ENCODE assay signal across 21 cellular contexts in the genomic region with DNA sequence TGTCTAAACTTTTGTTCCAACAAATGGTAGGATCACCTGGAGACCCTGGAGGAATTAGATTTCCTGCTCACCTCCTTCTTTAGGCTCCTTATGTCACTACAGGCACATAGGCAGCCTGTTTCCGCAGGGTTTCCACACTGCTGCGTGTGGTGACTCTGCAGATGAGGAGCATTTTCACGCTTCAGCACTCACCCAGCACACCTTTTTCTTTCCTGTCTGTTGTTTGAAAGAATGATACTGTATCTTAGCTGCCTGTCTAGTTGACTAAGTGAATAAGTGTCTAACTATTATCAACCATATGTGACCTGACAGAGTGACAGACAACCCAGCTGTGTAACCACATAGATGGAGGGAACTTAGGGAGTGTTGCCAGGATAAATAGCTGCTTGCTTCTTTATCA. TPM values are rescaled to one million over a fixed set of nuclear protein-coding genes. Genes with fewer than 3 reads are reported as not detected.
DNase-seq lines count a peak whose midpoint lies in the region; ATAC-seq and TF ChIP-seq lines count a peak whose summit lies in the region.
"Had no signal": no experiment of that assay in that cellular context is flagged by ENCODE, and none has a peak within 500 bp of the region (broad histone marks: within the 10 kb centered on the region; RNA-seq: fewer than 3 reads in every experiment).

No MANE protein-coding gene starts in this region.

- H3K4me1 Mint-ChIP-seq in activated T-helper 1 cell treated with anti-CD3 and anti-CD28 coated beads, Interleukin-12 subunit alpha, Interleukin-12 subunit beta, Interleukin-2, Interleukin-4 antibody, amounts not matched to agents 30 ng/mL and 10 ng/mL and 1 ng/mL, durations not matched to agents 14 hours and 24 hours and 36 hours (ENCODE audit: low read depth): no peaks in the 10 kb centered on the region
- no peaks in the 10 kb centered on the region for H3K4me1 Mint-ChIP-seq in activated CD8-positive, alpha-beta memory T cell treated with anti-CD3 and anti-CD28 coated beads, Interleukin-2, amount 10 ng/mL, durations not matched to agents 7 days and 5 days
- H3K4me1 Mint-ChIP-seq: CD14-positive monocyte; CD8-positive, alpha-beta memory T cell had no signal

- peaks cover 73% of the 10 kb centered on the region for H3K9me3 Mint-ChIP-seq in activated T-helper 1 cell treated with anti-CD3 and anti-CD28 coated beads, Interleukin-12 subunit alpha, Interleukin-12 subunit beta, Interleukin-2, Interleukin-4 antibody, amounts not matched to agents 30 ng/mL and 10 ng/mL and 1 ng/mL, durations not matched to agents 14 hours and 24 hours and 36 hours
- peaks cover 58% of the 10 kb centered on the region for H3K9me3 Mint-ChIP-seq in activated CD8-positive, alpha-beta memory T cell treated with anti-CD3 and anti-CD28 coated beads, Interleukin-2, amount 10 ng/mL, durations not matched to agents 7 days and 5 days (ENCODE audit: low read depth)

- H3K4me3 ChIP-seq in adipocyte (ENCODE audit: low read length): peak overlapping the region; percentile 18
- H3K4me3 ChIP-seq: A549; BLaER1 treated with 17β-estradiol and CSF1 and Interleukin-3, amounts not matched to agents 10 nM and 100 nM; HAP-1 had no signal

- no peak overlapping the region for H3K27ac Mint-ChIP-seq in activated T-helper 1 cell treated with anti-CD3 and anti-CD28 coated beads, Interleukin-12 subunit alpha, Interleukin-12 subunit beta, Interleukin-2, Interleukin-4 antibody, amounts not matched to agents 30 ng/mL and 10 ng/mL and 1 ng/mL, durations not matched to agents 14 hours and 24 hours and 36 hours
- no peak overlapping the region for H3K27ac Mint-ChIP-seq in activated CD8-positive, alpha-beta memory T cell treated with anti-CD3 and anti-CD28 coated beads, Interleukin-2, amount 10 ng/mL, durations not matched to agents 7 days and 5 days
- H3K27ac Mint-ChIP-seq: CD14-positive monocyte; CD4-positive, alpha-beta T cell; CD8-positive, alpha-beta memory T cell had no signal

- no peaks in the 10 kb centered on the region for H3K27me3 ChIP-seq in adipocyte (replicated peaks; ENCODE audit: control insufficient read depth, insufficient read depth, low read length)
- H3K27me3 ChIP-seq: BE2C; BLaER1 treated with 17β-estradiol and CSF1 and Interleukin-3, amounts not matched to agents 10 nM and 100 nM had no signal

- H3K4me3 Mint-ChIP-seq in activated T-helper 1 cell treated with anti-CD3 and anti-CD28 coated beads, Interleukin-12 subunit alpha, Interleukin-12 subunit beta, Interleukin-2, Interleukin-4 antibody, amounts not matched to agents 30 ng/mL and 10 ng/mL and 1 ng/mL, durations not matched to agents 14 hours and 24 hours and 36 hours: no peak overlapping the region
- H3K4me3 Mint-ChIP-seq in activated CD8-positive, alpha-beta memory T cell treated with anti-CD3 and anti-CD28 coated beads, Interleukin-2, amount 10 ng/mL, durations not matched to agents 7 days and 5 days: no peak overlapping the region
- H3K4me3 Mint-ChIP-seq: CD14-positive monocyte; CD4-positive, alpha-beta T cell; CD8-positive, alpha-beta memory T cell had no signal

- H3K9me3 ChIP-seq in adipocyte (ENCODE audit: control insufficient read depth, low read length): peaks cover 97% of the 10 kb centered on the region

- intact Hi-C loops in activated T-helper 1 cell treated with anti-CD3 and anti-CD28 coated beads, Interleukin-12 subunit alpha, Interleukin-12 subunit beta, Interleukin-2, Interleukin-4 antibody, amounts not matched to agents 30 ng/mL and 10 ng/mL and 1 ng/mL, durations not matched to agents 14 hours and 24 hours and 36 hours (cut with micrococcal nuclease): no loop called here

- no peak overlapping the region for H3K9ac ChIP-seq in adipocyte (ENCODE audit: low read length)
- H3K9ac ChIP-seq: BLaER1 treated with 17β-estradiol and CSF1 and Interleukin-3, amounts not matched to agents 10 nM and 100 nM had no signal

- POLR2A ChIA-PET in HEK293T (lab: Yijun Ruan, JAX): no interaction called here

- no peaks in the 10 kb centered on the region for H3K36me3 ChIP-seq in adipocyte (ENCODE audit: control insufficient read depth, insufficient read depth, low read length, severe bottlenecking)
- H3K36me3 ChIP-seq: BE2C, HAP-1 had no signal

- in situ Hi-C loops in Caki2 (cut with HindIII; ENCODE audit: low pct_unique_long_range_greater_than_20kb, low sequenced_read_pairs): no loop called here

- peaks cover 1% of the 10 kb centered on the region for H3K36me3 Mint-ChIP-seq in activated T-helper 1 cell treated with anti-CD3 and anti-CD28 coated beads, Interleukin-12 subunit alpha, Interleukin-12 subunit beta, Interleukin-2, Interleukin-4 antibody, amounts not matched to agents 30 ng/mL and 10 ng/mL and 1 ng/mL, durations not matched to agents 14 hours and 24 hours and 36 hours (ENCODE audit: low read depth)
- H3K36me3 Mint-ChIP-seq in activated CD8-positive, alpha-beta memory T cell treated with anti-CD3 and anti-CD28 coated beads, Interleukin-2, amount 10 ng/mL, durations not matched to agents 7 days and 5 days: peaks cover 10% of the 10 kb centered on the region
- H3K36me3 Mint-ChIP-seq: CD14-positive monocyte had no signal

- H3K4me1 ChIP-seq in adipocyte (ENCODE audit: control insufficient read depth, insufficient read depth, low read length): no peaks in the 10 kb centered on the region
- H3K4me1 ChIP-seq: A549; BE2C; BLaER1 treated with 17β-estradiol and CSF1 and Interleukin-3, amounts not matched to agents 10 nM and 100 nM; HAP-1 had no signal

- DNase-seq in Caki2 (ENCODE audit: low read depth) (peak; percentile 9), adipocyte (ENCODE audit: low read depth) (no peak), kidney tubule cell (ENCODE audit: low spot score) (peak; percentile 54), HEK293T (ENCODE audit: extremely low spot score) (no peak)
- DNase-seq in activated T-helper 1 cell treated with anti-CD3 and anti-CD28 coated beads, Interleukin-12 subunit alpha, Interleukin-12 subunit beta, Interleukin-2, Interleukin-4 antibody, amounts not matched to agents 30 ng/mL and 10 ng/mL and 1 ng/mL, durations not matched to agents 14 hours and 24 hours and 36 hours (ENCODE audit: low spot score): no peak
- DNase-seq in activated CD8-positive, alpha-beta memory T cell treated with anti-CD3 and anti-CD28 coated beads, Interleukin-2, amount 10 ng/mL, durations not matched to agents 7 days and 5 days: no peak
- DNase-seq: 8988T; ACHN; AML-193; BE2C; Calu3; CD4-positive, alpha-beta T cell; CD8-positive, alpha-beta memory T cell; DMS53; DMS79 treated with DMSO at 0.1 percent for 48 hours; GF-D8; GOT3 had no signal

- H3K27me3 Mint-ChIP-seq in activated T-helper 1 cell treated with anti-CD3 and anti-CD28 coated beads, Interleukin-12 subunit alpha, Interleukin-12 subunit beta, Interleukin-2, Interleukin-4 antibody, amounts not matched to agents 30 ng/mL and 10 ng/mL and 1 ng/mL, durations not matched to agents 14 hours and 24 hours and 36 hours (ENCODE audit: insufficient read depth): no peaks in the 10 kb centered on the region
- no peaks in the 10 kb centered on the region for H3K27me3 Mint-ChIP-seq in activated CD8-positive, alpha-beta memory T cell treated with anti-CD3 and anti-CD28 coated beads, Interleukin-2, amount 10 ng/mL, durations not matched to agents 7 days and 5 days
- H3K27me3 Mint-ChIP-seq: CD4-positive, alpha-beta T cell had no signal

- CTCF ChIA-PET in activated CD8-positive, alpha-beta memory T cell treated with anti-CD3 and anti-CD28 coated beads, Interleukin-2, amount 10 ng/mL, durations not matched to agents 7 days and 5 days (lab: Charles Lee): no interaction called here
- CTCF ChIA-PET in HEK293T (lab: Yijun Ruan, JAX): no interaction called here

- no peak for ATAC-seq in activated CD8-positive, alpha-beta memory T cell treated with anti-CD3 and anti-CD28 coated beads, Interleukin-2, amount 10 ng/mL, durations not matched to agents 7 days and 5 days
- ATAC-seq: A549 had no signal

TF ChIP-seq in HEK293T, 16 proteins besides CTCF, POLR2A, EP300 and RAD21:
- TF ChIP-seq HDGF (IDR thresholded peaks at IDR 0.05; ENCODE audit: borderline replicate concordance) (no peak), CTBP1 (IDR thresholded peaks at IDR 0.05; ENCODE audit: borderline replicate concordance) (no peak), SUZ12 (IDR thresholded peaks at IDR 0.05) (no peak), NFRKB (IDR thresholded peaks at IDR 0.05) (no peak), FOXA1 (IDR thresholded peaks at IDR 0.05) (no peak), BHLHE40 (IDR thresholded peaks at IDR 0.05; ENCODE audit: borderline replicate concordance) (no peak), SP1 (IDR thresholded peaks at IDR 0.05) (no peak), ARNT (IDR thresholded peaks at IDR 0.05) (no peak), ZNF384 (IDR thresholded peaks at IDR 0.05) (no peak), FOXM1 (IDR thresholded peaks at IDR 0.05; ENCODE audit: borderline replicate concordance) (no peak), ELF4 (IDR thresholded peaks at IDR 0.05) (no peak), FOXK2 (IDR thresholded peaks at IDR 0.05) (no peak), L3MBTL2 (conservative IDR thresholded peaks at IDR 0.05) (no peak)
- TF ChIP-seq, protein P1, sequence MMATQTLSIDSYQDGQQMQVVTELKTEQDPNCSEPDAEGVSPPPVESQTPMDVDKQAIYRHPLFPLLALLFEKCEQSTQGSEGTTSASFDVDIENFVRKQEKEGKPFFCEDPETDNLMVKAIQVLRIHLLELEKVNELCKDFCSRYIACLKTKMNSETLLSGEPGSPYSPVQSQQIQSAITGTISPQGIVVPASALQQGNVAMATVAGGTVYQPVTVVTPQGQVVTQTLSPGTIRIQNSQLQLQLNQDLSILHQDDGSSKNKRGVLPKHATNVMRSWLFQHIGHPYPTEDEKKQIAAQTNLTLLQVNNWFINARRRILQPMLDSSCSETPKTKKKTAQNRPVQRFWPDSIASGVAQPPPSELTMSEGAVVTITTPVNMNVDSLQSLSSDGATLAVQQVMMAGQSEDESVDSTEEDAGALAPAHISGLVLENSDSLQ (IDR thresholded peaks at IDR 0.05): no peak

RNA-seq across cellular contexts. Expression of a gene that starts 36.1 kb away (rescaled TPM):
- total RNA-seq in Caki2 (2014; rRNA removed; shearing (Covaris generic); ENCODE audit: low replicate concordance): 3.0 and 5.8 TPM in 2 replicates
- 8.8 and 10.0 TPM in 2 replicates for total RNA-seq in activated T-helper 1 cell treated with anti-CD3 and anti-CD28 coated beads, Interleukin-12 subunit alpha, Interleukin-12 subunit beta, Interleukin-2, Interleukin-4 antibody, amounts not matched to agents 30 ng/mL and 10 ng/mL and 1 ng/mL, durations not matched to agents 14 hours and 24 hours and 36 hours
- 10 to 100 TPM; 11.1 to 12.7 TPM for total RNA-seq in activated CD8-positive, alpha-beta memory T cell treated with anti-CD3 and anti-CD28 coated beads, Interleukin-2, amount 10 ng/mL, durations not matched to agents 7 days and 5 days

Comparison
In these comparisons a context has a peak if more than half of its experiments do, and no peak if none do; other contexts are left out.
1. DNase-seq: peak in Caki2 (single experiment) and kidney tubule cell (single experiment); none in adipocyte (single experiment), activated T-helper 1 cell treated with anti-CD3 and anti-CD28 coated beads, Interleukin-12 subunit alpha, Interleukin-12 subunit beta, Interleukin-2, Interleukin-4 antibody, amounts not matched to agents 30 ng/mL and 10 ng/mL and 1 ng/mL, durations not matched to agents 14 hours and 24 hours and 36 hours (single experiment), activated CD8-positive, alpha-beta memory T cell treated with anti-CD3 and anti-CD28 coated beads, Interleukin-2, amount 10 ng/mL, durations not matched to agents 7 days and 5 days (single experiment) and HEK293T (single experiment).